In genomic region chr10:43026039-43026973, GRCh38 we compare ENCODE assay signal across 12 cellular contexts. TPM values are rescaled to one million over a fixed set of nuclear protein-coding genes. Genes with fewer than 3 reads are reported as not detected.
DNase-seq lines count a peak whose midpoint lies in the region; ATAC-seq and TF ChIP-seq lines count a peak whose summit lies in the region.
"Had no signal": no experiment of that assay in that cellular context is flagged by ENCODE, and none has a peak within 500 bp of the region (broad histone marks: within the 10 kb centered on the region; RNA-seq: fewer than 3 reads in every experiment).

No MANE protein-coding gene starts in this region.

- peak overlapping the region; percentile 84 for H3K4me3 Mint-ChIP-seq in glutamatergic neuron (ENCODE audit: unreplicated experiment)
- H3K4me3 Mint-ChIP-seq in natural killer cell = no peak overlapping the region
- H3K4me3 Mint-ChIP-seq: stimulated activated naive B cell treated with anti-CD40 and anti-IgM and Interleukin-4, amounts not matched to agents 10 μg/mL and 1 μg/mL and 100 μg/mL, for 72 hours had no signal

- peaks cover 10% of the 10 kb centered on the region for H3K4me1 ChIP-seq in parathyroid adenoma

- H3K79me2 ChIP-seq in parathyroid adenoma = no peaks in the 10 kb centered on the region

- DNase-seq in H7 (peak; percentile 89), NCI-H2227 treated with DMSO at 0.1 percent for 48 hours (lab: John Stamatoyannopoulos, UW) (peak; percentile 13), glutamatergic neuron (peak; percentile 75), natural killer cell (no peak), T-helper 2 cell (no peak)
- no peak for DNase-seq in stimulated activated CD4-positive, alpha-beta T cell treated with anti-CD3 and anti-CD28 coated beads, Interleukin-4, amount 100 ng/mL, for 24 hours
- no peak for DNase-seq in activated CD4-positive, alpha-beta T cell treated with anti-CD3 and anti-CD28 coated beads for 48 hours
- DNase-seq: erythroblast; NCI-H1694; stimulated activated naive B cell treated with anti-CD40 and anti-IgM and Interleukin-4, amounts not matched to agents 10 μg/mL and 1 μg/mL and 100 μg/mL, for 72 hours had no signal

- H3K27ac Mint-ChIP-seq in glutamatergic neuron (ENCODE audit: unreplicated experiment) (peak overlapping the region; percentile 65), natural killer cell (no peak overlapping the region)
- H3K27ac Mint-ChIP-seq: nephron; stimulated activated naive B cell treated with anti-CD40 and anti-IgM and Interleukin-4, amounts not matched to agents 10 μg/mL and 1 μg/mL and 100 μg/mL, for 72 hours had no signal

- H3K27me3 ChIP-seq in H7 (ENCODE audit: control insufficient read depth, insufficient read depth, low read length) (peaks cover 10% of the 10 kb centered on the region; the same call in 1 of the 2 replicates), parathyroid adenoma (ENCODE audit: control insufficient read depth, insufficient read depth, low read length) (no peaks in the 10 kb centered on the region)

- TF ChIP-seq CTCF in glutamatergic neuron (IDR thresholded peaks at IDR 0.05; ENCODE audit: partially characterized antibody, unreplicated experiment) = no peak
- no peak for TF ChIP-seq CTCF in parathyroid adenoma (IDR thresholded peaks at IDR 0.05)
- TF ChIP-seq CTCF in natural killer cell (IDR thresholded peaks at IDR 0.05) = no peak

- intact Hi-C loops in natural killer cell (cut with micrococcal nuclease) = no loop called here

- no peak for ATAC-seq in natural killer cell
- ATAC-seq: stimulated activated naive B cell treated with anti-CD40 and anti-IgM and Interleukin-4, amounts not matched to agents 10 μg/mL and 1 μg/mL and 100 μg/mL, for 72 hours had no signal

- no peak overlapping the region for H3K9ac ChIP-seq in parathyroid adenoma

- H3K4me3 ChIP-seq in H7 (ENCODE audit: insufficient read depth, low read depth, low read length) (peak overlapping the region; percentile 30), parathyroid adenoma (ENCODE audit: low read depth, low read length) (peak overlapping the region; percentile 41)

- H3K36me3 ChIP-seq in H7 (replicated peaks; ENCODE audit: control insufficient read depth, insufficient read depth, low read length) (no peaks in the 10 kb centered on the region), parathyroid adenoma (ENCODE audit: control insufficient read depth, insufficient read depth, low read length) (no peaks in the 10 kb centered on the region)

- no peaks in the 10 kb centered on the region for H3K9me3 ChIP-seq in parathyroid adenoma (ENCODE audit: control insufficient read depth, low read length)

- H3K27ac ChIP-seq in parathyroid adenoma = peak overlapping the region; percentile 49

- H3K9me3 Mint-ChIP-seq in glutamatergic neuron (ENCODE audit: unreplicated experiment) = peaks cover 27% of the 10 kb centered on the region
- H3K9me3 Mint-ChIP-seq in natural killer cell = no peaks in the 10 kb centered on the region

- H3K36me3 Mint-ChIP-seq in glutamatergic neuron (ENCODE audit: unreplicated experiment) (peaks cover 9% of the 10 kb centered on the region), natural killer cell (no peaks in the 10 kb centered on the region)
- H3K36me3 Mint-ChIP-seq: stimulated activated naive B cell treated with anti-CD40 and anti-IgM and Interleukin-4, amounts not matched to agents 10 μg/mL and 1 μg/mL and 100 μg/mL, for 72 hours had no signal

- H2AFZ ChIP-seq in parathyroid adenoma = peak overlapping the region; percentile 77

- peaks cover 27% of the 10 kb centered on the region for H3K27me3 Mint-ChIP-seq in glutamatergic neuron (ENCODE audit: unreplicated experiment)
- peaks cover 0 to 11% of the 10 kb centered on the region in 2 donors for H3K27me3 Mint-ChIP-seq in natural killer cell (ENCODE audit: low read depth in 2 of 2)

- H3K4me1 Mint-ChIP-seq in glutamatergic neuron (ENCODE audit: low read depth, unreplicated experiment) = peaks cover 31% of the 10 kb centered on the region
- H3K4me1 Mint-ChIP-seq in natural killer cell = no peaks in the 10 kb centered on the region

- H3K4me2 ChIP-seq in parathyroid adenoma (ENCODE audit: low read length) = peak overlapping the region; percentile 58

RNA-seq across cellular contexts. Expression of gene RET, which starts 50.6 kb away (rescaled TPM):
- 9.7 and 16.0 TPM in 2 replicates for total RNA-seq in H7 (2014; rRNA removed; shearing (Covaris generic))
- total RNA-seq in glutamatergic neuron (ENCODE audit: unreplicated experiment) (34.7 TPM), natural killer cell (under 1 TPM in 1 of 3 donors, not detected in 2; 0.16 TPM)

Comparison
In these comparisons a context has a peak if more than half of its experiments do, and no peak if none do; other contexts are left out.
1. DNase-seq: peak in H7 (single experiment), NCI-H2227 treated with DMSO at 0.1 percent for 48 hours (single experiment) and glutamatergic neuron (single experiment); none in natural killer cell (single experiment), stimulated activated CD4-positive, alpha-beta T cell treated with anti-CD3 and anti-CD28 coated beads, Interleukin-4, amount 100 ng/mL, for 24 hours (single experiment), activated CD4-positive, alpha-beta T cell treated with anti-CD3 and anti-CD28 coated beads for 48 hours (single experiment) and T-helper 2 cell (0 of 5).